Comparison of ENCODE assay signal across 17 cellular contexts in the genomic region with DNA sequence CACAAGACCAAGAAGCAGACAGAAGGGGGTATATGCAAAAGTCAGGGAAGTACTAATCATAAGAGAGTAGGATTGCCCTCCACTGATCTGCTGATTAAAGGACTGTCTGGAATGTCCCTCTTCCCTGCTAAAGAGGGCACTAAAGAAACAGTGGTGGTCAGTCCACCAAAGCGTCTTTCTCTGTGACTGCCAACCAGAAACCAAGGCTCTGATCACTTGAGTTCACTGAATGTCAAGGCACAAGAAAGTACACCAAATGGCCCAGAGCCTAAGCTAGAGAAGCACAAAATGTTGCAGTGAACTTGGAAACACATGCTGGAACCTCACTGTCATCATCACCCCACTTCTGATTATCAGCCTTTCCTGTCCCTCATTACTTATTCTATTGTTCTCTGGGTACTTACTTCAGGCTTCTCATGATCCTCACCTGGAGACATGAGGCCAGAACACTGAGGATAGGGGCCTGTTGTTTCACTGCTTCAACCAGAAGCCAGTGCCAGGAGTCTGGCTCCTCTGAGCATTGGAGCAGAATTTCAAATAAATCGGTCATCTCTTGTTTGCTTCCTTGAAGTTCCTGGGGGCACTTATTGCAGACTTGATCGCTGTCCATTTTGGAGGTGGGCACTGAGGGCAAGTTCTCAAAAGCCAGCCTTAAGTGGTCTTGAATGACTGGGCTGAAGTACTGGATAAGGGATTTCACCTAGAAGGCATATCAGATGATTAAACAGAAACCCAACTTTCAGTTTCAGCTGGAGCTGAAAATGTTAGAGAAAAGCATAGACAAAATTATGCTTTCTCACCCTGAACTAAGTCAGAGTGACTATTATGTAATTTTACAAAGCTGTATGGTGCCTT. TPM values are rescaled to one million over a fixed set of nuclear protein-coding genes. Genes with fewer than 3 reads are reported as not detected.
DNase-seq lines count a peak whose midpoint lies in the region; ATAC-seq lines count a peak whose summit lies in the region.
"Had no signal": no experiment of that assay in that cellular context is flagged by ENCODE, and none has a peak within 500 bp of the region (broad histone marks: within the 10 kb centered on the region; RNA-seq: fewer than 3 reads in every experiment).

No MANE protein-coding gene starts in this region.

- no peak overlapping the region for H3K4ac ChIP-seq in trophoblast cell (ENCODE audit: low read depth, low read length)

- no peaks in the 10 kb centered on the region for H3K27me3 Mint-ChIP-seq in activated CD8-positive, alpha-beta memory T cell treated with anti-CD3 and anti-CD28 coated beads, Interleukin-2, amount 10 ng/mL, durations not matched to agents 7 days and 5 days

- no peak overlapping the region for H3K9ac ChIP-seq in trophoblast cell (ENCODE audit: low read length)

- no peak overlapping the region for H3K18ac ChIP-seq in trophoblast cell (ENCODE audit: low read length)

- no peak overlapping the region for H2AK5ac ChIP-seq in trophoblast cell (ENCODE audit: low read length)

- peaks cover 28 to 34% of the 10 kb centered on the region in 2 experiments for H3K36me3 ChIP-seq in trophoblast cell (ENCODE audit: control insufficient read depth in 1 of 2, insufficient read depth in 2 of 2, low read length in 2 of 2)

- H3K4me1 ChIP-seq in trophoblast cell (ENCODE audit: control insufficient read depth in 1 of 2, insufficient read depth in 2 of 2, low read length in 2 of 2), result no peaks in the 10 kb centered on the region
- H3K4me1 ChIP-seq: lower lobe of right lung had no signal

- no CpG with 5 or more reads among the region's 3 CpGs for WGBS in trophoblast cell (ENCODE audit: extremely low coverage, insufficient coverage, insufficient read length)

- no peaks in the 10 kb centered on the region for H3K27me3 ChIP-seq in trophoblast cell (ENCODE audit: insufficient read depth, low read length)
- H3K27me3 ChIP-seq: esophagus squamous epithelium, pancreas, spleen, upper lobe of left lung had no signal

- H4K12ac ChIP-seq in trophoblast cell (ENCODE audit: low read depth, low read length), result no peak overlapping the region

- no peak overlapping the region for H4K8ac ChIP-seq in trophoblast cell (ENCODE audit: low read depth, low read length)

- H3K36me3 Mint-ChIP-seq in activated CD8-positive, alpha-beta memory T cell treated with anti-CD3 and anti-CD28 coated beads, Interleukin-2, amount 10 ng/mL, durations not matched to agents 7 days and 5 days, result peaks cover 35% of the 10 kb centered on the region

- H3K4me3 ChIP-seq in trophoblast cell (ENCODE audit: low read depth, low read length), result no peak overlapping the region
- H3K4me3 ChIP-seq: esophagus squamous epithelium, lower lobe of right lung, pancreas, spleen, upper lobe of left lung had no signal

- no peak overlapping the region for H2BK12ac ChIP-seq in trophoblast cell (ENCODE audit: low read length)

- H2AFZ ChIP-seq in trophoblast cell (ENCODE audit: insufficient read depth, low read length, poor library complexity), result no peak overlapping the region

- H2BK5ac ChIP-seq in trophoblast cell (ENCODE audit: low read depth, low read length, poor library complexity), result no peak overlapping the region

- peaks cover 38% of the 10 kb centered on the region for H3K4me1 Mint-ChIP-seq in activated CD8-positive, alpha-beta memory T cell treated with anti-CD3 and anti-CD28 coated beads, Interleukin-2, amount 10 ng/mL, durations not matched to agents 7 days and 5 days

- H3K27ac ChIP-seq in angular gyrus (ENCODE audit: low read depth, low read length), result peak overlapping the region; percentile 1
- no peak overlapping the region for H3K27ac ChIP-seq in trophoblast cell (ENCODE audit: low read depth, low read length)
- H3K27ac ChIP-seq: esophagus squamous epithelium, lower lobe of right lung, pancreas had no signal

- peak; percentile 17 for ATAC-seq in activated CD8-positive, alpha-beta memory T cell treated with anti-CD3 and anti-CD28 coated beads, Interleukin-2, amount 10 ng/mL, durations not matched to agents 7 days and 5 days
- peak; percentile 57 for ATAC-seq in HG03439 (IDR thresholded peaks at IDR 0.05; ENCODE audit: unreplicated experiment)
- ATAC-seq in stimulated activated naive CD8-positive, alpha-beta T cell treated with anti-CD3 and anti-CD28 coated beads, Interleukin-15, Interleukin-2, amounts not matched to agents 100 U/mL and 50 U/mL, for 24 hours, result peak; percentile 33
- ATAC-seq: pancreas had no signal

- no peak overlapping the region for H2BK120ac ChIP-seq in trophoblast cell (ENCODE audit: insufficient read depth, low read length, poor library complexity)

- H4K91ac ChIP-seq in trophoblast cell (ENCODE audit: low read depth, low read length), result no peak overlapping the region

- no peak overlapping the region for H3K4me3 Mint-ChIP-seq in activated CD8-positive, alpha-beta memory T cell treated with anti-CD3 and anti-CD28 coated beads, Interleukin-2, amount 10 ng/mL, durations not matched to agents 7 days and 5 days

- H3K27ac Mint-ChIP-seq in activated CD8-positive, alpha-beta memory T cell treated with anti-CD3 and anti-CD28 coated beads, Interleukin-2, amount 10 ng/mL, durations not matched to agents 7 days and 5 days, result peak overlapping the region; percentile 70

- no peak for DNase-seq in activated CD8-positive, alpha-beta memory T cell treated with anti-CD3 and anti-CD28 coated beads, Interleukin-2, amount 10 ng/mL, durations not matched to agents 7 days and 5 days
- no peak for DNase-seq in activated CD8-positive, alpha-beta memory T cell treated with anti-CD3 and anti-CD28 coated beads, Interleukin-2, amount 50 U/mL, for 4 hours
- DNase-seq in stimulated activated naive CD8-positive, alpha-beta T cell treated with anti-CD3 and anti-CD28 coated beads, Interleukin-15, Interleukin-2, amounts not matched to agents 100 U/mL and 50 U/mL, for 24 hours, result no peak
- DNase-seq in MV-4-11 (lab: John Stamatoyannopoulos, UW) (no peak), SK-N-DZ (ENCODE audit: low spot score) (no peak), trophoblast cell (no peak)
- DNase-seq: activated effector memory CD4-positive, alpha-beta T cell treated with anti-CD3 and anti-CD28 coated beads, Interleukin-2, amount 50 U/mL, for 16 hours; esophagus squamous epithelium; HCEC 1CT; lower lobe of right lung; NCI-H1436 treated with DMSO at 0.1 percent for 48 hours; NCI-H82; pancreas; spleen; upper lobe of left lung had no signal

- H3K79me2 ChIP-seq in trophoblast cell (ENCODE audit: control insufficient read depth, insufficient read depth, low read length, poor library complexity), result no peaks in the 10 kb centered on the region

- H3K14ac ChIP-seq in trophoblast cell (ENCODE audit: low read length), result no peak overlapping the region

- no peaks in the 10 kb centered on the region for H3K9me3 Mint-ChIP-seq in activated CD8-positive, alpha-beta memory T cell treated with anti-CD3 and anti-CD28 coated beads, Interleukin-2, amount 10 ng/mL, durations not matched to agents 7 days and 5 days (ENCODE audit: low read depth)

- CTCF ChIA-PET in activated CD8-positive, alpha-beta memory T cell treated with anti-CD3 and anti-CD28 coated beads, Interleukin-2, amount 10 ng/mL, durations not matched to agents 7 days and 5 days (lab: Charles Lee), result interaction anchor here (0.9 to 3.3 kb wide), 5 partner anchors 17 to 258 kb away, joined by 3 to 19 read pairs (median 6); no protein-coding TSS in a partner anchor

- H3K79me1 ChIP-seq in trophoblast cell (ENCODE audit: low read length), result no peaks in the 10 kb centered on the region

- H3K23ac ChIP-seq in trophoblast cell (ENCODE audit: low read length), result no peak overlapping the region

- peaks cover 2% of the 10 kb centered on the region for H3K9me3 ChIP-seq in trophoblast cell (ENCODE audit: insufficient read depth, low read depth, low read length)
- H3K9me3 ChIP-seq: esophagus squamous epithelium, lower lobe of right lung, pancreas, spleen, upper lobe of left lung had no signal

- H3K4me2 ChIP-seq in trophoblast cell (ENCODE audit: low read length), result no peak overlapping the region

RNA-seq across cellular contexts. Expression of a gene that starts 58.9 kb away (rescaled TPM):
- total RNA-seq in activated CD8-positive, alpha-beta memory T cell treated with anti-CD3 and anti-CD28 coated beads, Interleukin-2, amount 10 ng/mL, durations not matched to agents 7 days and 5 days, result 100 to 1,000 TPM in 1 of 2 experiments, 10 to 100 TPM in 1; 75.8 to 124 TPM
- polyA plus RNA-seq in SK-N-DZ (2014; cell fraction: cytosol; rRNA removed), result 66.5 and 81.5 TPM in 2 replicates
- polyA plus RNA-seq in SK-N-DZ (2014; cell fraction: nucleus; rRNA removed), result 54.9 and 68.0 TPM in 2 replicates
- 75.9 and 78.9 TPM in 2 replicates for polyA plus RNA-seq in trophoblast cell (2013)
